Comparison of ENCODE assay signal across 20 cellular contexts in genomic region chr20:18743665-18744440, GRCh38.
A peak's percentile ranks its signal among the peaks of the same experiment; 100 is the strongest.
DNase-seq lines count a peak whose midpoint lies in the region; ATAC-seq and TF ChIP-seq lines count a peak whose summit lies in the region.
"Had no signal": no experiment of that assay in that cellular context is flagged by ENCODE, and none has a peak within 500 bp of the region (broad histone marks: within the 10 kb centered on the region; RNA-seq: fewer than 3 reads in every experiment).

No MANE protein-coding gene starts in this region.

- no peaks in the 10 kb centered on the region for H4K20me1 ChIP-seq in mammary epithelial cell (ENCODE audit: insufficient read depth, low read length)
- H4K20me1 ChIP-seq: BLaER1 had no signal

- TF ChIP-seq POLR2A in sigmoid colon (IDR thresholded peaks at IDR 0.05): no peak

- ATAC-seq in foreskin keratinocyte (peak; percentile 70), HG02588 (IDR thresholded peaks at IDR 0.05; ENCODE audit: unreplicated experiment) (no peak)
- ATAC-seq: A549 had no signal

- H3K27me3 ChIP-seq in mammary epithelial cell (ENCODE audit: insufficient read depth, low read length): no peaks in the 10 kb centered on the region
- H3K27me3 ChIP-seq in foreskin keratinocyte: no peaks in the 10 kb centered on the region
- no peaks in the 10 kb centered on the region for H3K27me3 ChIP-seq in sigmoid colon
- H3K27me3 ChIP-seq: BLaER1, SJCRH30 had no signal

- H3K27ac ChIP-seq in mammary epithelial cell (ENCODE audit: insufficient read depth, low read depth, low read length) (no peak overlapping the region), foreskin keratinocyte (no peak overlapping the region), sigmoid colon (no peak overlapping the region)
- H3K27ac ChIP-seq: A549, BLaER1, SJCRH30 had no signal

- no peak overlapping the region for H3K4me2 ChIP-seq in mammary epithelial cell (ENCODE audit: insufficient read depth, low read depth, low read length)
- H3K4me2 ChIP-seq: A549, BLaER1 had no signal

- TF ChIP-seq CTCF in mammary epithelial cell (conservative IDR thresholded peaks at IDR 0.05 in 1 of 2, IDR thresholded peaks at IDR 0.05 in 1 of 2; ENCODE audit: extremely low read depth in 1 of 2, insufficient read depth in 1 of 2, low read depth in 1 of 2, low read length in 2 of 2) (no peak), foreskin keratinocyte (conservative IDR thresholded peaks at IDR 0.05) (no peak), sigmoid colon (IDR thresholded peaks at IDR 0.05) (no peak)

- H3K9ac ChIP-seq in mammary epithelial cell (ENCODE audit: insufficient read depth, low read length): no peak overlapping the region
- H3K9ac ChIP-seq: BLaER1 had no signal

- H3K36me3 ChIP-seq in mammary epithelial cell (ENCODE audit: insufficient read depth, low read length) (peaks cover 2% of the 10 kb centered on the region), sigmoid colon (peaks cover 0 to 10% (median 0%) of the 10 kb centered on the region in 4 donors)
- H3K36me3 ChIP-seq: BLaER1, HAP-1 had no signal

- no peak overlapping the region for H3K4me3 ChIP-seq in mammary epithelial cell (replicated peaks in 1 of 3; ENCODE audit: insufficient read depth in 1 of 3, low read depth in 2 of 3, low read length in 3 of 3)
- H3K4me3 ChIP-seq in sigmoid colon: no peak overlapping the region
- H3K4me3 ChIP-seq: A549, BLaER1, HAP-1, SJCRH30 had no signal

- dilution Hi-C loops in mammary epithelial cell (cut with HindIII; ENCODE audit: low sequenced_read_pairs): no loop called here

- intact Hi-C loops in mammary epithelial cell (cut with micrococcal nuclease): no loop called here
- intact Hi-C loops in sigmoid colon (cut with DNase I): no loop called here

- in situ Hi-C loops in Caki2 (cut with HindIII; ENCODE audit: low pct_unique_long_range_greater_than_20kb, low sequenced_read_pairs): no loop called here
- in situ Hi-C loops in mammary epithelial cell (cut with MboI; ENCODE audit: low sequenced_read_pairs in 2 of 2): no loop called here

- BruUV-seq in mammary epithelial cell (replicated peaks; lab: Mats Ljungman, UMichigan): no TSS peak

- H3K4me1 ChIP-seq in mammary epithelial cell (ENCODE audit: insufficient read depth, low read length) (no peaks in the 10 kb centered on the region), foreskin keratinocyte (no peaks in the 10 kb centered on the region), sigmoid colon (peaks cover 0 to 11% (median 4%) of the 10 kb centered on the region in 4 donors)
- H3K4me1 ChIP-seq: A549, BLaER1, HAP-1 had no signal

- no peak overlapping the region for H2AFZ ChIP-seq in mammary epithelial cell (ENCODE audit: low read depth, low read length)

- DNase-seq in Caki2 (ENCODE audit: low read depth) (peak; percentile 29), NCI-H226 (peak; percentile 18), mammary epithelial cell (peak; percentile 46), foreskin keratinocyte (peak in 1 of 2 donors; percentile 30), sigmoid colon (no peak), NOMO-1 (lab: John Stamatoyannopoulos, UW; ENCODE audit: unreplicated experiment in 2 of 2) (no peak), SIG-M5 (lab: John Stamatoyannopoulos, UW) (no peak)
- DNase-seq: CD4-positive, alpha-beta memory T cell; DMS79; MV-4-11; NCI-H1694 treated with DMSO at 0.1 percent for 48 hours; NCI-H510A; NCI-H774; OCI-M1; RPMI8226; SJCRH30 had no signal

- H3K79me2 ChIP-seq in mammary epithelial cell (ENCODE audit: insufficient read depth, low read length): no peaks in the 10 kb centered on the region

- no peaks in the 10 kb centered on the region for H3K9me3 ChIP-seq in mammary epithelial cell (replicated peaks; ENCODE audit: insufficient read depth, low read length)
- H3K9me3 ChIP-seq in sigmoid colon: no peaks in the 10 kb centered on the region
- H3K9me3 ChIP-seq: A549, BLaER1, HAP-1, SJCRH30 had no signal

- CTCF ChIA-PET in mammary epithelial cell (lab: Charles Lee; ENCODE audit: low non-redundant PET): no interaction called here

- WGBS in mammary epithelial cell (ENCODE audit: low coverage, missing lambda C conversion rate): 96% methylated on average over 11 of the region's 11 CpGs
- 93 to 95% methylated on average over 11 of the region's 11 CpGs for WGBS in sigmoid colon, 2 donors

- TF ChIP-seq EP300 in sigmoid colon (IDR thresholded peaks at IDR 0.05): no peak

Comparison
In these comparisons a context has a peak if more than half of its experiments do, and no peak if none do; other contexts are left out.
1. DNase-seq: peak in Caki2 (single experiment), NCI-H226 (single experiment) and mammary epithelial cell (single experiment); none in sigmoid colon (single experiment), NOMO-1 (0 of 2) and SIG-M5 (single experiment).